16 cellular contexts compared by ENCODE assay signal in the genomic region with DNA sequence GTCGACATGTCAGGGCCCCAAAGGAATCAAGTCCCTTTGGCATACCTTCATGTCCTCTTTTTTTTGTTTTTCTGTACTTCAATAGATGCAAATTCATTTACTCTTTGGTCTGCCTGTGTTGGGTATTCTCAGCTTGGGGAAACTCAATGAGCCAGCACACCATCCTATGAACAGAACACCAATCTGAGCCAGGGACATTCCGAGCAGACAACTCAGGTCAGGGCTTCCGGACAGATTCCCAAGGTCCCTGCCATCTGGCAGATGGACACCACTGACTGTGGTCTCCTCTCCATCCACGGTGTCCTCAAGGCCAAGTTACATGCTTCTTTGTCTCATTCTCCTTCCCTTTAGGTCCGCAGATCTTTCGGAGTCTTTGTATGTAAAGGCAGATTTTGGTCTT.
"Had no signal": no experiment of that assay in that cellular context is flagged by ENCODE, and none has a peak within 500 bp of the region (broad histone marks: within the 10 kb centered on the region; RNA-seq: fewer than 3 reads in every experiment).

No MANE protein-coding gene starts in this region.

- H3K4me3 ChIP-seq: body of pancreas, heart right ventricle, pancreas, smooth muscle cell, upper lobe of left lung had no signal

- H3K27me3 ChIP-seq: body of pancreas, foreskin keratinocyte, heart right ventricle, pancreas, upper lobe of left lung had no signal

- H3K27ac ChIP-seq: body of pancreas, foreskin keratinocyte, pancreas, upper lobe of left lung had no signal

- H3K4me1 ChIP-seq: foreskin keratinocyte, pancreas had no signal

- H3K36me3 ChIP-seq: pancreas had no signal

- ATAC-seq: activated CD8-positive, alpha-beta T cell treated with anti-CD3 and anti-CD28 coated beads, Interleukin-2, amount 10 ng/mL, durations not matched to agents 7 days and 5 days; body of pancreas; foreskin keratinocyte; naive thymus-derived CD4-positive, alpha-beta T cell; stimulated activated naive CD8-positive, alpha-beta T cell treated with anti-CD3 and anti-CD28 coated beads, Interleukin-15, Interleukin-2, amounts not matched to agents 100 U/mL and 50 U/mL, for 24 hours had no signal

- H3K9me3 ChIP-seq: body of pancreas, heart right ventricle, pancreas, upper lobe of left lung had no signal

- DNase-seq: activated CD4-positive, alpha-beta T cell treated with anti-CD3 and anti-CD28 coated beads for 48 hours; activated CD8-positive, alpha-beta memory T cell treated with anti-CD3 and anti-CD28 coated beads, Interleukin-2, amount 50 U/mL, for 48 hours; activated CD8-positive, alpha-beta T cell treated with anti-CD3 and anti-CD28 coated beads, Interleukin-2, amount 10 ng/mL, durations not matched to agents 7 days and 5 days; activated gamma-delta T cell treated with Interleukin-2 at 50 U/mL for 16 hours; activated naive CD8-positive, alpha-beta T cell treated with anti-CD3 and anti-CD28 coated beads for 36 hours; body of pancreas; effector memory CD4-positive, alpha-beta T cell; foreskin keratinocyte; heart right ventricle; mammary epithelial cell; naive thymus-derived CD4-positive, alpha-beta T cell; pancreas; stimulated activated naive CD8-positive, alpha-beta T cell treated with anti-CD3 and anti-CD28 coated beads, Interleukin-15, Interleukin-2, amounts not matched to agents 100 U/mL and 50 U/mL, for 24 hours; T-helper 1 cell; upper lobe of left lung had no signal

- H3K4me2 ChIP-seq: smooth muscle cell had no signal
